1 cellular context compared by ENCODE assay signal in genomic region chr10:125710267-125710563, GRCh38.
TF ChIP-seq lines count a peak whose summit lies in the region.

No MANE protein-coding gene starts in this region.

TF ChIP-seq in IMR-90, 13 proteins besides CTCF, POLR2A, EP300 and RAD21:
- TF ChIP-seq ELK1 (IDR thresholded peaks at IDR 0.05; ENCODE audit: borderline replicate concordance, low read depth, low read length) (no peak), FOS (IDR thresholded peaks at IDR 0.05; ENCODE audit: low read depth, low read length) (no peak), MXI1 (IDR thresholded peaks at IDR 0.05; ENCODE audit: borderline replicate concordance, low read depth, low read length) (no peak), NFE2L2 (IDR thresholded peaks at IDR 0.05; ENCODE audit: low read depth, low read length) (no peak), BHLHE40 (IDR thresholded peaks at IDR 0.05; ENCODE audit: low read depth, low read length) (no peak), CEBPB (IDR thresholded peaks at IDR 0.05; ENCODE audit: low read depth, low read length) (no peak), CHD1 (IDR thresholded peaks at IDR 0.05; ENCODE audit: low read depth, low read length) (no peak), RFX5 (IDR thresholded peaks at IDR 0.05; ENCODE audit: low read depth, low read length) (no peak), USF2 (IDR thresholded peaks at IDR 0.05; ENCODE audit: low read depth, low read length) (no peak), MAFK (IDR thresholded peaks at IDR 0.05; ENCODE audit: low read depth, low read length) (no peak), RCOR1 (IDR thresholded peaks at IDR 0.05; ENCODE audit: insufficient replicate concordance, low read length) (no peak), MAZ (IDR thresholded peaks at IDR 0.05; ENCODE audit: borderline replicate concordance, low read depth, low read length) (no peak), SMC3 (IDR thresholded peaks at IDR 0.05; ENCODE audit: low read depth, low read length) (no peak)
